Comparison of ENCODE assay signal across 18 cellular contexts in genomic region chr10:17479015-17479615, GRCh38. TPM values are rescaled to one million over a fixed set of nuclear protein-coding genes. Genes with fewer than 3 reads are reported as not detected.
DNase-seq lines count a peak whose midpoint lies in the region; ATAC-seq lines count a peak whose summit lies in the region.
"Had no signal": no experiment of that assay in that cellular context is flagged by ENCODE, and none has a peak within 500 bp of the region (broad histone marks: within the 10 kb centered on the region; RNA-seq: fewer than 3 reads in every experiment).

No MANE protein-coding gene starts in this region.

- DNase-seq in A172 (ENCODE audit: low spot score) (peak; percentile 34), GM03348 (ENCODE audit: low spot score) (peak; percentile 10), M059J (ENCODE audit: low read depth) (peak; percentile 83), fibroblast of gingiva (ENCODE audit: low read depth) (peak; percentile 5), SKM-1 (lab: John Stamatoyannopoulos, UW; ENCODE audit: unreplicated experiment) (no peak), activated T-cell treated with anti-CD3 and anti-CD28 coated beads for 4 hours (no peak), left colon (no peak)
- DNase-seq in NK-92 treated with Interleukin-12 subunit alpha and Interleukin-12 subunit beta, amount 100 ng/mL, for 24 hours (lab: John Stamatoyannopoulos, UW) = no peak
- DNase-seq: 8988T; CD4-positive, CD25-positive, alpha-beta regulatory T cell; H9; IMR-90; NCI-H1436 treated with DMSO at 0.1 percent for 48 hours; NCI-H2107; NCI-H446 treated with DMSO at 0.1 percent for 48 hours; NCI-H748 treated with DMSO at 0.1 percent for 48 hours; PC-9 had no signal

- no peak for ATAC-seq in left colon

- intact Hi-C loops in left colon (cut with DNase I, micrococcal nuclease) = no loop called here

RNA-seq across cellular contexts. Expression of gene ST8SIA6, which starts 24.7 kb away (rescaled TPM):
- 1.00 and 1.2 TPM in 2 replicates for total RNA-seq in A172 (2014; rRNA removed; shearing (Covaris generic))
- 0.10 TPM in 1 of 2 replicates, not detected in the other for total RNA-seq in M059J (2014; rRNA removed; shearing (Covaris generic))
- total RNA-seq in left colon = 1 to 10 TPM; 1.1 to 3.7 TPM
- total RNA-seq: HT-29 had no signal

Comparison
In these comparisons a context has a peak if more than half of its experiments do, and no peak if none do; other contexts are left out.
1. DNase-seq: peak in A172 (single experiment), GM03348 (single experiment), M059J (single experiment) and fibroblast of gingiva (single experiment); none in SKM-1 (single experiment), NK-92 treated with Interleukin-12 subunit alpha and Interleukin-12 subunit beta, amount 100 ng/mL, for 24 hours (single experiment), activated T-cell treated with anti-CD3 and anti-CD28 coated beads for 4 hours (single experiment) and left colon (0 of 2).